In genomic region chr1:6613361-6614018, GRCh38 we compare ENCODE assay signal across 8 cellular contexts. TPM values are rescaled to one million over a fixed set of nuclear protein-coding genes. Genes with fewer than 3 reads are reported as not detected.
A peak's percentile ranks its signal among the peaks of the same experiment; 100 is the strongest.
DNase-seq lines count a peak whose midpoint lies in the region; ATAC-seq, FAIRE-seq and TF ChIP-seq lines count a peak whose summit lies in the region.

Gene PHF13 (plus strand): TSS chr1:6613731. CDS start chr1:6614067, 336 bp downstream.

- peak; percentile 97 for FAIRE-seq in GM12891 (lab: Jason Lieb, UNC)
- no peak for FAIRE-seq in pancreas (lab: Jason Lieb, UNC)

- ATAC-seq in HG02798 (IDR thresholded peaks at IDR 0.05; ENCODE audit: poor library complexity, unreplicated experiment) (peak; percentile 91), Right ventricle myocardium superior (ENCODE audit: poor library complexity) (peak; percentile 95), pancreas (peak; percentile 94 to 97 (median 94))

- intact Hi-C loops in Right ventricle myocardium superior (cut with DNase I), result no loop called here
- intact Hi-C loops in pancreas (cut with DNase I), result no loop called here
- intact Hi-C loops in thyroid gland (cut with DNase I), result loop anchor here (2.0 kb wide), 1 partner anchor 13 kb away; no protein-coding TSS in a partner anchor

- WGBS in pancreas, 2 donors, result 0 to 1% methylated on average over 16 to 84 of the region's 84 CpGs
- no CpG with 5 or more reads among the region's 84 CpGs for WGBS in thyroid gland, 2 donors

- TF ChIP-seq POLR2A in GM12891 (IDR thresholded peaks at IDR 0.05; ENCODE audit: low read depth, low read length) (no peak), thyroid gland (IDR thresholded peaks at IDR 0.05) (peak in 1 of 2 donors; percentile 75)

- H3K27ac ChIP-seq in pancreas (peak within 1 kb of the TSS; percentile 79 to 94 (median 87)), thyroid gland (peak within 1 kb of the TSS; percentile 93 to 95 (median 94))

- H3K36me3 ChIP-seq in pancreas (no peaks in the 10 kb centered on the region), thyroid gland (no peaks in the 10 kb centered on the region)

- DNase-seq in GM12891 (ENCODE audit: insufficient read length, low spot score), result peak; percentile 99
- DNase-seq in NCI-H1417 treated with DMSO at 0.1 percent for 48 hours (lab: John Stamatoyannopoulos, UW), result peak; percentile 94
- peak; percentile 94 to 95 for DNase-seq in SW 1271 (lab: John Stamatoyannopoulos, UW)
- DNase-seq in activated naive CD8-positive, alpha-beta T cell treated with anti-CD3 and anti-CD28 coated beads, Interleukin-2, amount 50 U/mL, for 16 hours (ENCODE audit: low read depth, low spot score), result peak; percentile 98
- peak; percentile 100 for DNase-seq in Right ventricle myocardium superior
- peak; percentile 99 to 100 (median 100) for DNase-seq in pancreas
- peak; percentile 99 to 100 for DNase-seq in thyroid gland

- H3K4me1 ChIP-seq in pancreas (peaks cover 6 to 9% (median 8%) of the 10 kb centered on the region in 3 donors), thyroid gland (peaks cover 8 to 25% of the 10 kb centered on the region in 2 donors)

- H3K4me3 ChIP-seq in pancreas (peak within 1 kb of the TSS; percentile 86 to 97 (median 91)), thyroid gland (replicated peaks in 1 of 3) (peak within 1 kb of the TSS; percentile 69 to 100 (median 96))

- TF ChIP-seq CTCF in pancreas (IDR thresholded peaks at IDR 0.05) (no peak), thyroid gland (IDR thresholded peaks at IDR 0.05) (no peak)

- H3K9me3 ChIP-seq in pancreas, result no peaks in the 10 kb centered on the region
- H3K9me3 ChIP-seq in thyroid gland, result no peaks in the 10 kb centered on the region

- H3K27me3 ChIP-seq in pancreas (no peaks in the 10 kb centered on the region), thyroid gland (no peaks in the 10 kb centered on the region)

TF ChIP-seq in GM12891, 5 proteins besides CTCF, POLR2A, EP300 and RAD21:
- TF ChIP-seq POLR2AphosphoS5 (IDR thresholded peaks at IDR 0.05; ENCODE audit: low read depth, low read length) (no peak), PAX5 (IDR thresholded peaks at IDR 0.05; ENCODE audit: insufficient read depth, low read length, severe bottlenecking) (no peak), TAF1 (IDR thresholded peaks at IDR 0.05; ENCODE audit: low read depth, low read length) (no peak), POU2F2 (IDR thresholded peaks at IDR 0.05; ENCODE audit: low read depth, low read length) (no peak), SPI1 (IDR thresholded peaks at IDR 0.05; ENCODE audit: low read depth, low read length) (no peak)

RNA-seq across cellular contexts. Expression of gene PHF13, which starts in this region (rescaled TPM):
- polyA plus RNA-seq in GM12891 (2012; ENCODE audit: low read depth, missing spikeins), result 11.0 TPM
- 8.6 TPM for total RNA-seq in Right ventricle myocardium superior
- 1 to 10 TPM; 4.0 to 8.3 (median 4.7) TPM for total RNA-seq in pancreas
- 1 to 10 TPM; 4.5 to 8.0 TPM for polyA plus RNA-seq in pancreas
- total RNA-seq in thyroid gland, result 10 to 100 TPM in 1 of 4 donors, 1 to 10 TPM in 3; 7.8 to 14.1 (median 9.5) TPM

Comparison
In these comparisons a context has a peak if more than half of its experiments do, and no peak if none do; other contexts are left out.
1. Peak in every context shown above with its lines: DNase-seq, ATAC-seq, H3K4me3 ChIP-seq and H3K27ac ChIP-seq.